Comparison of ENCODE assay signal across 1 cellular context in genomic region chr10:116771101-116771705, GRCh38.
TF ChIP-seq lines count a peak whose summit lies in the region.

No MANE protein-coding gene starts in this region.

TF ChIP-seq in HepG2, 621 proteins besides CTCF, POLR2A, EP300 and RAD21 (continued from another document and continues in another):
- TF ChIP-seq THRA (CRISPR knock-in tag; IDR thresholded peaks at IDR 0.05; ENCODE audit: borderline replicate concordance) (peak; percentile 44; the same call in 1 of the 2 replicates), RELA (CRISPR knock-in tag; IDR thresholded peaks at IDR 0.05) (peak; percentile 69; the same call in 1 of the 2 replicates), ZFY (CRISPR knock-in tag; IDR thresholded peaks at IDR 0.05) (peak; percentile 50; the same call in 1 of the 2 replicates), REPIN1 (CRISPR knock-in tag; IDR thresholded peaks at IDR 0.05; ENCODE audit: borderline replicate concordance, low read depth) (no peak), FOXA1 (IDR thresholded peaks at IDR 0.05) (no peak), FOXA1 (CRISPR knock-in tag; IDR thresholded peaks at IDR 0.05) (peak; percentile 73), ARNT2 (CRISPR knock-in tag; IDR thresholded peaks at IDR 0.05; ENCODE audit: low read depth) (0 out of 2 replicates have a peak, but pooled peaks have one; percentile 56), NCOA2 (CRISPR knock-in tag; IDR thresholded peaks at IDR 0.05) (peak; percentile 51), ISL2 (CRISPR knock-in tag; IDR thresholded peaks at IDR 0.05) (peak; percentile 50; the same call in 1 of the 2 replicates), ZNF775 (CRISPR knock-in tag; IDR thresholded peaks at IDR 0.05; ENCODE audit: borderline replicate concordance) (no peak), MYC (CRISPR knock-in tag; IDR thresholded peaks at IDR 0.05; ENCODE audit: borderline replicate concordance) (peak; percentile 28; the same call in 1 of the 2 replicates), SOX5 (CRISPR knock-in tag; IDR thresholded peaks at IDR 0.05; ENCODE audit: borderline replicate concordance) (peak; percentile 58; the same call in 1 of the 2 replicates), SOX6 (IDR thresholded peaks at IDR 0.05) (no peak), SOX6 (CRISPR knock-in tag; IDR thresholded peaks at IDR 0.05) (peak; percentile 72), BCL6 (CRISPR knock-in tag; IDR thresholded peaks at IDR 0.05) (0 out of 2 replicates have a peak, but pooled peaks have one; percentile 26), MAFK (conservative IDR thresholded peaks at IDR 0.05 in 1 of 2, IDR thresholded peaks at IDR 0.05 in 1 of 2; ENCODE audit: low read length in 2 of 2) (no peak), ZNF788 (CRISPR knock-in tag; IDR thresholded peaks at IDR 0.05; ENCODE audit: borderline replicate concordance) (0 out of 2 replicates have a peak, but pooled peaks have one; percentile 18), TCF7L2 (IDR thresholded peaks at IDR 0.05; ENCODE audit: low read depth, low read length) (no peak), IKZF5 (CRISPR knock-in tag; IDR thresholded peaks at IDR 0.05) (0 out of 2 replicates have a peak, but pooled peaks have one; percentile 59), HOMEZ (CRISPR knock-in tag; IDR thresholded peaks at IDR 0.05; ENCODE audit: low read depth) (0 out of 2 replicates have a peak, but pooled peaks have one; percentile 24), SALL1 (CRISPR knock-in tag; IDR thresholded peaks at IDR 0.05) (peak; percentile 46), GABPA (IDR thresholded peaks at IDR 0.05; ENCODE audit: low read depth, low read length) (no peak), GABPA (CRISPR knock-in tag; IDR thresholded peaks at IDR 0.05; ENCODE audit: low read depth) (0 out of 2 replicates have a peak, but pooled peaks have one; percentile 32), RCOR2 (CRISPR knock-in tag; IDR thresholded peaks at IDR 0.05) (no peak), ZNF644 (CRISPR knock-in tag; IDR thresholded peaks at IDR 0.05; ENCODE audit: low read depth) (peak; percentile 27; the same call in 1 of the 2 replicates), ZNF512 (CRISPR knock-in tag; IDR thresholded peaks at IDR 0.05) (no peak), MED1 (CRISPR knock-in tag; IDR thresholded peaks at IDR 0.05) (peak; percentile 71), ZNF746 (CRISPR knock-in tag; IDR thresholded peaks at IDR 0.05) (no peak), ZNF121 (CRISPR knock-in tag; IDR thresholded peaks at IDR 0.05) (peak; percentile 93), ZFX (CRISPR knock-in tag; IDR thresholded peaks at IDR 0.05; ENCODE audit: low read depth) (peak; percentile 71), SP5 (CRISPR knock-in tag; IDR thresholded peaks at IDR 0.05; ENCODE audit: borderline replicate concordance, low read depth) (peak; percentile 45; the same call in 1 of the 2 replicates), HIVEP1 (CRISPR knock-in tag; IDR thresholded peaks at IDR 0.05) (peak; percentile 94), KLF9 (CRISPR knock-in tag; IDR thresholded peaks at IDR 0.05; ENCODE audit: low read depth) (no peak), FOXP4 (CRISPR knock-in tag; IDR thresholded peaks at IDR 0.05) (peak; percentile 76), MEIS2 (CRISPR knock-in tag; IDR thresholded peaks at IDR 0.05) (peak; percentile 64; the same call in 1 of the 2 replicates), KDM5B (CRISPR knock-in tag; IDR thresholded peaks at IDR 0.05; ENCODE audit: borderline replicate concordance) (peak; percentile 76; the same call in 1 of the 2 replicates), GABPB1 (CRISPR knock-in tag; IDR thresholded peaks at IDR 0.05) (peak; percentile 34; the same call in 1 of the 2 replicates), KDM3A (CRISPR knock-in tag; IDR thresholded peaks at IDR 0.05; ENCODE audit: low read depth) (peak; percentile 44; the same call in 1 of the 2 replicates), FOSL2 (CRISPR knock-in tag; IDR thresholded peaks at IDR 0.05) (peak; percentile 87)
- TF ChIP-seq, protein P1, sequence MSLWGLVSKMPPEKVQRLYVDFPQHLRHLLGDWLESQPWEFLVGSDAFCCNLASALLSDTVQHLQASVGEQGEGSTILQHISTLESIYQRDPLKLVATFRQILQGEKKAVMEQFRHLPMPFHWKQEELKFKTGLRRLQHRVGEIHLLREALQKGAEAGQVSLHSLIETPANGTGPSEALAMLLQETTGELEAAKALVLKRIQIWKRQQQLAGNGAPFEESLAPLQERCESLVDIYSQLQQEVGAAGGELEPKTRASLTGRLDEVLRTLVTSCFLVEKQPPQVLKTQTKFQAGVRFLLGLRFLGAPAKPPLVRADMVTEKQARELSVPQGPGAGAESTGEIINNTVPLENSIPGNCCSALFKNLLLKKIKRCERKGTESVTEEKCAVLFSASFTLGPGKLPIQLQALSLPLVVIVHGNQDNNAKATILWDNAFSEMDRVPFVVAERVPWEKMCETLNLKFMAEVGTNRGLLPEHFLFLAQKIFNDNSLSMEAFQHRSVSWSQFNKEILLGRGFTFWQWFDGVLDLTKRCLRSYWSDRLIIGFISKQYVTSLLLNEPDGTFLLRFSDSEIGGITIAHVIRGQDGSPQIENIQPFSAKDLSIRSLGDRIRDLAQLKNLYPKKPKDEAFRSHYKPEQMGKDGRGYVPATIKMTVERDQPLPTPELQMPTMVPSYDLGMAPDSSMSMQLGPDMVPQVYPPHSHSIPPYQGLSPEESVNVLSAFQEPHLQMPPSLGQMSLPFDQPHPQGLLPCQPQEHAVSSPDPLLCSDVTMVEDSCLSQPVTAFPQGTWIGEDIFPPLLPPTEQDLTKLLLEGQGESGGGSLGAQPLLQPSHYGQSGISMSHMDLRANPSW (CRISPR knock-in tag; IDR thresholded peaks at IDR 0.05; ENCODE audit: borderline replicate concordance), result no peak
- TF ChIP-seq, protein P2, sequence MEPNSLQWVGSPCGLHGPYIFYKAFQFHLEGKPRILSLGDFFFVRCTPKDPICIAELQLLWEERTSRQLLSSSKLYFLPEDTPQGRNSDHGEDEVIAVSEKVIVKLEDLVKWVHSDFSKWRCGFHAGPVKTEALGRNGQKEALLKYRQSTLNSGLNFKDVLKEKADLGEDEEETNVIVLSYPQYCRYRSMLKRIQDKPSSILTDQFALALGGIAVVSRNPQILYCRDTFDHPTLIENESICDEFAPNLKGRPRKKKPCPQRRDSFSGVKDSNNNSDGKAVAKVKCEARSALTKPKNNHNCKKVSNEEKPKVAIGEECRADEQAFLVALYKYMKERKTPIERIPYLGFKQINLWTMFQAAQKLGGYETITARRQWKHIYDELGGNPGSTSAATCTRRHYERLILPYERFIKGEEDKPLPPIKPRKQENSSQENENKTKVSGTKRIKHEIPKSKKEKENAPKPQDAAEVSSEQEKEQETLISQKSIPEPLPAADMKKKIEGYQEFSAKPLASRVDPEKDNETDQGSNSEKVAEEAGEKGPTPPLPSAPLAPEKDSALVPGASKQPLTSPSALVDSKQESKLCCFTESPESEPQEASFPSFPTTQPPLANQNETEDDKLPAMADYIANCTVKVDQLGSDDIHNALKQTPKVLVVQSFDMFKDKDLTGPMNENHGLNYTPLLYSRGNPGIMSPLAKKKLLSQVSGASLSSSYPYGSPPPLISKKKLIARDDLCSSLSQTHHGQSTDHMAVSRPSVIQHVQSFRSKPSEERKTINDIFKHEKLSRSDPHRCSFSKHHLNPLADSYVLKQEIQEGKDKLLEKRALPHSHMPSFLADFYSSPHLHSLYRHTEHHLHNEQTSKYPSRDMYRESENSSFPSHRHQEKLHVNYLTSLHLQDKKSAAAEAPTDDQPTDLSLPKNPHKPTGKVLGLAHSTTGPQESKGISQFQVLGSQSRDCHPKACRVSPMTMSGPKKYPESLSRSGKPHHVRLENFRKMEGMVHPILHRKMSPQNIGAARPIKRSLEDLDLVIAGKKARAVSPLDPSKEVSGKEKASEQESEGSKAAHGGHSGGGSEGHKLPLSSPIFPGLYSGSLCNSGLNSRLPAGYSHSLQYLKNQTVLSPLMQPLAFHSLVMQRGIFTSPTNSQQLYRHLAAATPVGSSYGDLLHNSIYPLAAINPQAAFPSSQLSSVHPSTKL (CRISPR knock-in tag; IDR thresholded peaks at IDR 0.05), result peak; percentile 77
- TF ChIP-seq, protein P3, sequence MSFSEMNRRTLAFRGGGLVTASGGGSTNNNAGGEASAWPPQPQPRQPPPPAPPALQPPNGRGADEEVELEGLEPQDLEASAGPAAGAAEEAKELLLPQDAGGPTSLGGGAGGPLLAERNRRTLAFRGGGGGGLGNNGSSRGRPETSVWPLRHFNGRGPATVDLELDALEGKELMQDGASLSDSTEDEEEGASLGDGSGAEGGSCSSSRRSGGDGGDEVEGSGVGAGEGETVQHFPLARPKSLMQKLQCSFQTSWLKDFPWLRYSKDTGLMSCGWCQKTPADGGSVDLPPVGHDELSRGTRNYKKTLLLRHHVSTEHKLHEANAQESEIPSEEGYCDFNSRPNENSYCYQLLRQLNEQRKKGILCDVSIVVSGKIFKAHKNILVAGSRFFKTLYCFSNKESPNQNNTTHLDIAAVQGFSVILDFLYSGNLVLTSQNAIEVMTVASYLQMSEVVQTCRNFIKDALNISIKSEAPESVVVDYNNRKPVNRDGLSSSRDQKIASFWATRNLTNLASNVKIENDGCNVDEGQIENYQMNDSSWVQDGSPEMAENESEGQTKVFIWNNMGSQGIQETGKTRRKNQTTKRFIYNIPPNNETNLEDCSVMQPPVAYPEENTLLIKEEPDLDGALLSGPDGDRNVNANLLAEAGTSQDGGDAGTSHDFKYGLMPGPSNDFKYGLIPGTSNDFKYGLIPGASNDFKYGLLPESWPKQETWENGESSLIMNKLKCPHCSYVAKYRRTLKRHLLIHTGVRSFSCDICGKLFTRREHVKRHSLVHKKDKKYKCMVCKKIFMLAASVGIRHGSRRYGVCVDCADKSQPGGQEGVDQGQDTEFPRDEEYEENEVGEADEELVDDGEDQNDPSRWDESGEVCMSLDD (CRISPR knock-in tag; IDR thresholded peaks at IDR 0.05; ENCODE audit: borderline replicate concordance), result no peak
- TF ChIP-seq, protein P4, sequence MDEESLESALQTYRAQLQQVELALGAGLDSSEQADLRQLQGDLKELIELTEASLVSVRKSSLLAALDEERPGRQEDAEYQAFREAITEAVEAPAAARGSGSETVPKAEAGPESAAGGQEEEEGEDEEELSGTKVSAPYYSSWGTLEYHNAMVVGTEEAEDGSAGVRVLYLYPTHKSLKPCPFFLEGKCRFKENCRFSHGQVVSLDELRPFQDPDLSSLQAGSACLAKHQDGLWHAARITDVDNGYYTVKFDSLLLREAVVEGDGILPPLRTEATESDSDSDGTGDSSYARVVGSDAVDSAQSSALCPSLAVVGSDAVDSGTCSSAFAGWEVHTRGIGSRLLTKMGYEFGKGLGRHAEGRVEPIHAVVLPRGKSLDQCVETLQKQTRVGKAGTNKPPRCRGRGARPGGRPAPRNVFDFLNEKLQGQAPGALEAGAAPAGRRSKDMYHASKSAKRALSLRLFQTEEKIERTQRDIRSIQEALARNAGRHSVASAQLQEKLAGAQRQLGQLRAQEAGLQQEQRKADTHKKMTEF (CRISPR knock-in tag; IDR thresholded peaks at IDR 0.05), result peak; percentile 39; the same call in 1 of the 2 replicates
- TF ChIP-seq, protein P5, sequence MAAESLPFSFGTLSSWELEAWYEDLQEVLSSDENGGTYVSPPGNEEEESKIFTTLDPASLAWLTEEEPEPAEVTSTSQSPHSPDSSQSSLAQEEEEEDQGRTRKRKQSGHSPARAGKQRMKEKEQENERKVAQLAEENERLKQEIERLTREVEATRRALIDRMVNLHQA (CRISPR knock-in tag; IDR thresholded peaks at IDR 0.05), result no peak
